In the genomic region with DNA sequence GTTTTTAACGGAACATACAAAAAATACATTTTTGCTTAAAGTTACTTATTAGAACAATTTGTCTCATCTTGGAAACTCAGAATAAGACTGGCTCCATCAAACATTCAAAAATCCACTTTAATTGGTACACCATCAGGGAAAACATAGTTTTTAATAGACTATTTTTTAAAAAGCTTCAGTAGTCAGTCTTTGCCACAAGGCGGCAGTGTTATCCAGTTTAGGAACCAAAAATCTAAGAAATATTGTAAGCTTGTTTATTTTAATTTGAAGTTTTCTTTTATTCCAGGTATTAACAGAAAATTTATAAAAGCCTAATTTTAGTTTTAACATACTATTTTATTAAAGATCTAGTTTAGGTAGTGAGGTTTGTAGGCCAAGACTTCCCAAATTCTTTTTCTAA, we compare ENCODE assay signal across 9 cellular contexts.
A peak's percentile ranks its signal among the peaks of the same experiment; 100 is the strongest.
DNase-seq lines count a peak whose midpoint lies in the region; TF ChIP-seq lines count a peak whose summit lies in the region.
"Had no signal": no experiment of that assay in that cellular context is flagged by ENCODE, and none has a peak within 500 bp of the region (broad histone marks: within the 10 kb centered on the region; RNA-seq: fewer than 3 reads in every experiment).

No MANE protein-coding gene starts in this region.

- no peaks in the 10 kb centered on the region for H3K4me1 ChIP-seq in Loucy (ENCODE audit: insufficient read depth, low read length, poor library complexity, severe bottlenecking)

- H3F3A ChIP-seq in Loucy (ENCODE audit: low read depth): no peaks in the 10 kb centered on the region

- H3K4me3 Mint-ChIP-seq in chondrocyte (ENCODE audit: unreplicated experiment) (no peak overlapping the region), osteocyte (ENCODE audit: unreplicated experiment) (no peak overlapping the region), immature natural killer cell (no peak overlapping the region)
- H3K4me3 Mint-ChIP-seq: IgD-negative memory B cell had no signal

- H3K36me3 Mint-ChIP-seq in chondrocyte (ENCODE audit: low read depth) (no peaks in the 10 kb centered on the region), osteocyte (ENCODE audit: unreplicated experiment) (no peaks in the 10 kb centered on the region), immature natural killer cell (no peaks in the 10 kb centered on the region)
- H3K36me3 Mint-ChIP-seq: IgD-negative memory B cell had no signal

- H3K27me3 Mint-ChIP-seq in chondrocyte (ENCODE audit: low read depth): peaks cover 7% of the 10 kb centered on the region
- H3K27me3 Mint-ChIP-seq in osteocyte (ENCODE audit: unreplicated experiment): no peaks in the 10 kb centered on the region
- peaks cover 0 to 6% (median 2%) of the 10 kb centered on the region in 3 donors for H3K27me3 Mint-ChIP-seq in immature natural killer cell (ENCODE audit: low read depth in 3 of 3)
- H3K27me3 Mint-ChIP-seq: IgD-negative memory B cell had no signal

- no peak overlapping the region for H3K4me3 ChIP-seq in Loucy (ENCODE audit: low read length, poor library complexity, severe bottlenecking)

- no peak overlapping the region for H3K27ac Mint-ChIP-seq in chondrocyte (ENCODE audit: unreplicated experiment)
- H3K27ac Mint-ChIP-seq in osteocyte (ENCODE audit: unreplicated experiment): no peak overlapping the region
- H3K27ac Mint-ChIP-seq in immature natural killer cell: no peak overlapping the region
- H3K27ac Mint-ChIP-seq: IgD-negative memory B cell had no signal

- no peaks in the 10 kb centered on the region for H3K79me2 ChIP-seq in Loucy (ENCODE audit: insufficient read depth, low read length)

- H2AFZ ChIP-seq in Loucy (ENCODE audit: low read length): no peak overlapping the region

- DNase-seq in DMS 273 (lab: John Stamatoyannopoulos, UW; ENCODE audit: unreplicated experiment) (peak; percentile 47), DMS 273 treated with DMSO at 0.1 percent for 48 hours (lab: John Stamatoyannopoulos, UW) (no peak), chondrocyte (ENCODE audit: low spot score) (no peak), osteocyte (ENCODE audit: extremely low spot score, unreplicated experiment) (no peak), kidney glomerular epithelial cell (lab: John Stamatoyannopoulos, UW) (no peak), immature natural killer cell (no peak), SHP77 (lab: John Stamatoyannopoulos, UW) (no peak)

- H3K9me3 Mint-ChIP-seq in chondrocyte (ENCODE audit: low read depth): no peaks in the 10 kb centered on the region
- H3K9me3 Mint-ChIP-seq in osteocyte (ENCODE audit: unreplicated experiment): no peaks in the 10 kb centered on the region
- H3K9me3 Mint-ChIP-seq in immature natural killer cell: peaks cover 0 to 2% (median 0%) of the 10 kb centered on the region in 6 donors
- H3K9me3 Mint-ChIP-seq: IgD-negative memory B cell had no signal

- H3K9ac ChIP-seq in Loucy (ENCODE audit: low read depth, low read length, poor library complexity, severe bottlenecking): no peak overlapping the region

- H3K4me1 Mint-ChIP-seq in chondrocyte (ENCODE audit: low read depth): no peaks in the 10 kb centered on the region
- no peaks in the 10 kb centered on the region for H3K4me1 Mint-ChIP-seq in osteocyte (ENCODE audit: unreplicated experiment)
- no peaks in the 10 kb centered on the region for H3K4me1 Mint-ChIP-seq in immature natural killer cell

- H4K20me1 ChIP-seq in Loucy (ENCODE audit: insufficient read depth, low read length, poor library complexity, severe bottlenecking): no peaks in the 10 kb centered on the region

- no peaks in the 10 kb centered on the region for H3K36me3 ChIP-seq in Loucy (ENCODE audit: insufficient read depth, low read length)

- no peaks in the 10 kb centered on the region for H3K9me3 ChIP-seq in Loucy (ENCODE audit: insufficient read depth, low read depth, low read length)

- no peaks in the 10 kb centered on the region for H3K9me2 ChIP-seq in Loucy (replicated peaks; ENCODE audit: low read depth, low read length)

- peak; percentile 64 for TF ChIP-seq CTCF in Loucy (conservative IDR thresholded peaks at IDR 0.05; ENCODE audit: low read length)
- TF ChIP-seq CTCF in chondrocyte (IDR thresholded peaks at IDR 0.05): peak; percentile 91
- peak; percentile 70 for TF ChIP-seq CTCF in osteocyte (IDR thresholded peaks at IDR 0.05)

- no peak overlapping the region for H3K4me2 ChIP-seq in Loucy (ENCODE audit: low read depth, low read length, poor library complexity, severe bottlenecking)

- H3K27me3 ChIP-seq in Loucy (ENCODE audit: insufficient read depth, low read length, poor library complexity, severe bottlenecking): no peaks in the 10 kb centered on the region
